ENCODE assay signal across 1 cellular context in the genomic region with DNA sequence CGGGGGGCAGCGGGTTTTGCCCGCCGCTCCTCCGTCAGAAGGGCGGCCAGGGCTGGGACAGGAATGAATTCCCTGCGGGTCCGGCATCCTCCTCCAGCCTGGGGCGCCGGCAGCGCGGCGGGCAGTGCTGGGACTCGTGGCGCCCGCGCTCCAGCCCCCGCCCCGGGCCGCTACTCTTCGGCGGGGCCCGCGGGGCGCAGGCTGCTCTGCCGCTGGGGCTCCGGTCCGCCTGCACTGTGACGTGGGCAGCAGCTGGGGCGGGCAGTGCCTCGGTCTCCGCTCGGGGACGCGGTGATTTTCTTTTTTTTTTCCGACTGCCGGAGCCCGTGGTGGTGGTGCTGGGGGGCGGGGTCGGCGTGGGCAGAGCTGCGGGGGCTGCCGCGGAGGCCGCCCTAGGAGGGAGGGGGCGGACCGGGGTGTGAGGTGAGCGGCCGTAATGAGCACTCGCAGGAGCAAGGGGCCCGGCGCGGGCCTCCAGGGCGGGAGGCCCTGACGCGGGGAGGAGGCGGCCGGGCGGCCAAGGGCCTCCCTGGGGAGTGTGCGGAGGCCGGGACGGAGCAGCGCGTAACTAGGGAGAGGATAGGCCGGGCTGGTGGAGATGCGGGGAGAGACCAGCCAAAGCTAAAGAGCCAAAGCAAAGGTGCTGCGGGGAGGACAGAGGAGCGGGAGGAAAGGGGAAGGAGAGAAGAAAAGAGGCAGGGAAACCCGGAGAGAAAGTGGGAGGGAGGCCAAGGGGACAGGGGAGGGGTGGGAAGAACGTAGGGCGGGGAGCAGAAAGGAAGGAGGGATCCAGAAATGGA.
TF ChIP-seq lines count a peak whose summit lies in the region.

No MANE protein-coding gene starts in this region.

TF ChIP-seq in K562, 482 proteins besides CTCF, POLR2A, EP300 and RAD21 (continued from another document):
- TF ChIP-seq, protein P1, sequence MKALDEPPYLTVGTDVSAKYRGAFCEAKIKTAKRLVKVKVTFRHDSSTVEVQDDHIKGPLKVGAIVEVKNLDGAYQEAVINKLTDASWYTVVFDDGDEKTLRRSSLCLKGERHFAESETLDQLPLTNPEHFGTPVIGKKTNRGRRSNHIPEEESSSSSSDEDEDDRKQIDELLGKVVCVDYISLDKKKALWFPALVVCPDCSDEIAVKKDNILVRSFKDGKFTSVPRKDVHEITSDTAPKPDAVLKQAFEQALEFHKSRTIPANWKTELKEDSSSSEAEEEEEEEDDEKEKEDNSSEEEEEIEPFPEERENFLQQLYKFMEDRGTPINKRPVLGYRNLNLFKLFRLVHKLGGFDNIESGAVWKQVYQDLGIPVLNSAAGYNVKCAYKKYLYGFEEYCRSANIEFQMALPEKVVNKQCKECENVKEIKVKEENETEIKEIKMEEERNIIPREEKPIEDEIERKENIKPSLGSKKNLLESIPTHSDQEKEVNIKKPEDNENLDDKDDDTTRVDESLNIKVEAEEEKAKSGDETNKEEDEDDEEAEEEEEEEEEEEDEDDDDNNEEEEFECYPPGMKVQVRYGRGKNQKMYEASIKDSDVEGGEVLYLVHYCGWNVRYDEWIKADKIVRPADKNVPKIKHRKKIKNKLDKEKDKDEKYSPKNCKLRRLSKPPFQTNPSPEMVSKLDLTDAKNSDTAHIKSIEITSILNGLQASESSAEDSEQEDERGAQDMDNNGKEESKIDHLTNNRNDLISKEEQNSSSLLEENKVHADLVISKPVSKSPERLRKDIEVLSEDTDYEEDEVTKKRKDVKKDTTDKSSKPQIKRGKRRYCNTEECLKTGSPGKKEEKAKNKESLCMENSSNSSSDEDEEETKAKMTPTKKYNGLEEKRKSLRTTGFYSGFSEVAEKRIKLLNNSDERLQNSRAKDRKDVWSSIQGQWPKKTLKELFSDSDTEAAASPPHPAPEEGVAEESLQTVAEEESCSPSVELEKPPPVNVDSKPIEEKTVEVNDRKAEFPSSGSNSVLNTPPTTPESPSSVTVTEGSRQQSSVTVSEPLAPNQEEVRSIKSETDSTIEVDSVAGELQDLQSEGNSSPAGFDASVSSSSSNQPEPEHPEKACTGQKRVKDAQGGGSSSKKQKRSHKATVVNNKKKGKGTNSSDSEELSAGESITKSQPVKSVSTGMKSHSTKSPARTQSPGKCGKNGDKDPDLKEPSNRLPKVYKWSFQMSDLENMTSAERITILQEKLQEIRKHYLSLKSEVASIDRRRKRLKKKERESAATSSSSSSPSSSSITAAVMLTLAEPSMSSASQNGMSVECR (CRISPR knock-in tag; IDR thresholded peaks at IDR 0.05) = no peak
- TF ChIP-seq ZFX (CRISPR knock-in tag; IDR thresholded peaks at IDR 0.05) (peak; percentile 64), RBFOX2 (IDR thresholded peaks at IDR 0.05; ENCODE audit: low read depth, low read length) (peak; percentile 43; the same call in 1 of the 2 replicates), MAZ (CRISPR knock-in tag; conservative IDR thresholded peaks at IDR 0.05 in 1 of 2, IDR thresholded peaks at IDR 0.05 in 1 of 2) (peak in 1 of 2 experiments; percentile 44; a peak in 1 of 4 replicates), BRD4 (IDR thresholded peaks at IDR 0.05) (no peak), POLR2G (IDR thresholded peaks at IDR 0.05; ENCODE audit: low read depth, low read length) (peak; percentile 56; the same call in 1 of the 2 replicates), DPF2 (IDR thresholded peaks at IDR 0.05) (0 out of 2 replicates have a peak, but pooled peaks have one; percentile 18), ZNF384 (IDR thresholded peaks at IDR 0.05; ENCODE audit: low read depth, low read length) (0 out of 2 replicates have a peak, but pooled peaks have one; percentile 9), ZNF668 (CRISPR knock-in tag; IDR thresholded peaks at IDR 0.05) (no peak), CREM (IDR thresholded peaks at IDR 0.05; ENCODE audit: low read depth) (peak; percentile 52), EGR1 (conservative IDR thresholded peaks at IDR 0.05) (peak; percentile 86), KDM5B (IDR thresholded peaks at IDR 0.05; ENCODE audit: insufficient replicate concordance, low read depth, low read length) (peak; percentile 27), SUPT5H (IDR thresholded peaks at IDR 0.05) (0 out of 2 replicates have a peak, but pooled peaks have one; percentile 45)
- TF ChIP-seq, protein P2, sequence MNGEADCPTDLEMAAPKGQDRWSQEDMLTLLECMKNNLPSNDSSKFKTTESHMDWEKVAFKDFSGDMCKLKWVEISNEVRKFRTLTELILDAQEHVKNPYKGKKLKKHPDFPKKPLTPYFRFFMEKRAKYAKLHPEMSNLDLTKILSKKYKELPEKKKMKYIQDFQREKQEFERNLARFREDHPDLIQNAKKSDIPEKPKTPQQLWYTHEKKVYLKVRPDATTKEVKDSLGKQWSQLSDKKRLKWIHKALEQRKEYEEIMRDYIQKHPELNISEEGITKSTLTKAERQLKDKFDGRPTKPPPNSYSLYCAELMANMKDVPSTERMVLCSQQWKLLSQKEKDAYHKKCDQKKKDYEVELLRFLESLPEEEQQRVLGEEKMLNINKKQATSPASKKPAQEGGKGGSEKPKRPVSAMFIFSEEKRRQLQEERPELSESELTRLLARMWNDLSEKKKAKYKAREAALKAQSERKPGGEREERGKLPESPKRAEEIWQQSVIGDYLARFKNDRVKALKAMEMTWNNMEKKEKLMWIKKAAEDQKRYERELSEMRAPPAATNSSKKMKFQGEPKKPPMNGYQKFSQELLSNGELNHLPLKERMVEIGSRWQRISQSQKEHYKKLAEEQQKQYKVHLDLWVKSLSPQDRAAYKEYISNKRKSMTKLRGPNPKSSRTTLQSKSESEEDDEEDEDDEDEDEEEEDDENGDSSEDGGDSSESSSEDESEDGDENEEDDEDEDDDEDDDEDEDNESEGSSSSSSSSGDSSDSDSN (IDR thresholded peaks at IDR 0.05; ENCODE audit: borderline replicate concordance in 1 of 2, low read depth in 2 of 2, low read length in 2 of 2) = peak in 1 of 2 experiments; percentile 31; a peak in 1 of 4 replicates
